Comparison of ENCODE assay signal across 9 cellular contexts in the genomic region with DNA sequence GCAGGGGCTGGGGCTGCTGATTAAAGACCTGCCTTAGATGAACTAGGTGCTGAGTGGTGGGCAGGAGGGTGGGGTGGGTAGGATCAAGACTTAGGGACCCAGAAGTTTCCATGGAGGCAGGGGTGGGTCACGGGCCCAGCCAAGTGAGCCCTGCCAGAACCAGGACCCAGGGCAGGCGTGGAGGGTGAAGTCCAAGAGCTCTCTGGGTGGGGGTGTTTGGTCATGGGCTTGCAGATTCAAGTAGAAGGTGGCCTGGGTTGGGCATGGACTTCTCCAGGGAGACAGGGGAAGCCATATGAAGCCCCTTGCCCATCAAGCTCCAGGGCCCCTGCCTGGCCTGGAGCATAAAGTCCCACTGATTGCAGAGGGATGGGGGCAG.
DNase-seq lines count a peak whose midpoint lies in the region; ATAC-seq and TF ChIP-seq lines count a peak whose summit lies in the region.
"Had no signal": no experiment of that assay in that cellular context is flagged by ENCODE, and none has a peak within 500 bp of the region (broad histone marks: within the 10 kb centered on the region; RNA-seq: fewer than 3 reads in every experiment).

No MANE protein-coding gene starts in this region.

- peak overlapping the region; percentile 56 for H3K4me3 Mint-ChIP-seq in nephron progenitor cell
- H3K4me3 Mint-ChIP-seq: activated T-helper 1 cell treated with anti-CD3 and anti-CD28 coated beads, Interleukin-12 subunit alpha, Interleukin-12 subunit beta, Interleukin-2, Interleukin-4 antibody, amounts not matched to agents 30 ng/mL and 10 ng/mL and 1 ng/mL, durations not matched to agents 14 hours and 24 hours and 36 hours had no signal

- H3K4me1 Mint-ChIP-seq in nephron progenitor cell: peaks cover 91% of the 10 kb centered on the region

- no peak for ATAC-seq in GM18861 (IDR thresholded peaks at IDR 0.05; ENCODE audit: unreplicated experiment)

- H3K27ac Mint-ChIP-seq in nephron progenitor cell: peak overlapping the region; percentile 90
- H3K27ac Mint-ChIP-seq: activated T-helper 1 cell treated with anti-CD3 and anti-CD28 coated beads, Interleukin-12 subunit alpha, Interleukin-12 subunit beta, Interleukin-2, Interleukin-4 antibody, amounts not matched to agents 30 ng/mL and 10 ng/mL and 1 ng/mL, durations not matched to agents 14 hours and 24 hours and 36 hours had no signal

- H3K9me3 Mint-ChIP-seq in nephron progenitor cell: no peaks in the 10 kb centered on the region
- H3K9me3 Mint-ChIP-seq: activated T-helper 1 cell treated with anti-CD3 and anti-CD28 coated beads, Interleukin-12 subunit alpha, Interleukin-12 subunit beta, Interleukin-2, Interleukin-4 antibody, amounts not matched to agents 30 ng/mL and 10 ng/mL and 1 ng/mL, durations not matched to agents 14 hours and 24 hours and 36 hours had no signal

- peaks cover 50% of the 10 kb centered on the region for H3K4me1 ChIP-seq in adipocyte (ENCODE audit: control insufficient read depth, insufficient read depth, low read length)
- H3K4me1 ChIP-seq in fibroblast of lung (ENCODE audit: control insufficient read depth, extremely low read depth, insufficient read depth, low read length): peaks cover 16% of the 10 kb centered on the region
- H3K4me1 ChIP-seq in testis: peaks cover 54% of the 10 kb centered on the region

- in situ Hi-C loops in ACHN (cut with HindIII; ENCODE audit: low pct_ligation_motif_present, low pct_unique_long_range_greater_than_20kb, low sequenced_read_pairs): no loop called here

- peaks cover 33% of the 10 kb centered on the region for H3K36me3 ChIP-seq in adipocyte (ENCODE audit: control insufficient read depth, insufficient read depth, low read length, severe bottlenecking)
- peaks cover 1% of the 10 kb centered on the region for H3K36me3 ChIP-seq in fibroblast of lung (ENCODE audit: control insufficient read depth, insufficient read depth, low read length)
- no peaks in the 10 kb centered on the region for H3K36me3 ChIP-seq in testis (ENCODE audit: low read depth, missing control alignments)

- 64 to 67% methylated on average over 2 of the region's 2 CpGs for WGBS in testis, 2 donors

- H3K4me3 ChIP-seq in adipocyte (ENCODE audit: low read length) (peak overlapping the region; percentile 55), fibroblast of lung (replicated peaks in 1 of 4; ENCODE audit: control extremely low read depth in 1 of 4, insufficient read depth in 1 of 4, low read depth in 3 of 4, low read length in 4 of 4) (no peak overlapping the region), testis (no peak overlapping the region)

- H3K27me3 Mint-ChIP-seq in nephron progenitor cell (ENCODE audit: low read depth, poor library complexity): peaks cover 14% of the 10 kb centered on the region

- peaks cover 5% of the 10 kb centered on the region for H3K36me3 Mint-ChIP-seq in nephron progenitor cell (ENCODE audit: low read depth)

- H2AFZ ChIP-seq in fibroblast of lung (ENCODE audit: low read length): no peak overlapping the region

- H3K9me3 ChIP-seq in adipocyte (ENCODE audit: control insufficient read depth, low read length) (no peaks in the 10 kb centered on the region), fibroblast of lung (ENCODE audit: control insufficient read depth, insufficient read depth, low read depth, low read length) (no peaks in the 10 kb centered on the region), testis (no peaks in the 10 kb centered on the region)

- H3K4me2 ChIP-seq in fibroblast of lung (ENCODE audit: extremely low read depth, insufficient read depth, low read length): no peak overlapping the region

- TF ChIP-seq CTCF in fibroblast of lung (conservative IDR thresholded peaks at IDR 0.05 in 1 of 2, IDR thresholded peaks at IDR 0.05 in 1 of 2; ENCODE audit: low read depth in 1 of 2, low read length in 2 of 2) (no peak), nephron progenitor cell (IDR thresholded peaks at IDR 0.05) (no peak), testis (IDR thresholded peaks at IDR 0.05) (no peak)

- no peak for TF ChIP-seq POLR2A in testis (IDR thresholded peaks at IDR 0.05)

- intact Hi-C loops in testis (cut with DNase I; ENCODE audit: low total_unique reads): no loop called here

- H3K27ac ChIP-seq in fibroblast of lung (ENCODE audit: insufficient read depth, low read length) (peak overlapping the region; percentile 37), testis (peak overlapping the region; percentile 73 to 80)

- DNase-seq in adipocyte (ENCODE audit: low read depth) (no peak), fibroblast of lung (ENCODE audit: low read depth in 2 of 2) (no peak), nephron progenitor cell (no peak), testis (no peak), epidermal melanocyte (ENCODE audit: insufficient read length, low spot score) (no peak), LoVo (ENCODE audit: low spot score) (no peak), ACHN (no peak)

- H4K20me1 ChIP-seq in fibroblast of lung (ENCODE audit: control insufficient read depth, extremely low read depth, insufficient read depth, low read length): no peaks in the 10 kb centered on the region

- no peaks in the 10 kb centered on the region for H3K27me3 ChIP-seq in adipocyte (replicated peaks; ENCODE audit: control insufficient read depth, insufficient read depth, low read length)
- no peaks in the 10 kb centered on the region for H3K27me3 ChIP-seq in fibroblast of lung (ENCODE audit: control insufficient read depth, insufficient read depth, low read length)
- no peaks in the 10 kb centered on the region for H3K27me3 ChIP-seq in testis

- no peaks in the 10 kb centered on the region for H3K79me2 ChIP-seq in fibroblast of lung (ENCODE audit: control insufficient read depth, insufficient read depth, low read length)

- peak overlapping the region; percentile 86 for H3K9ac ChIP-seq in adipocyte (ENCODE audit: low read length)
- H3K9ac ChIP-seq in fibroblast of lung (ENCODE audit: insufficient read depth, low read length): no peak overlapping the region
